In genomic region chr16:22189473-22190168, GRCh38 we compare ENCODE assay signal across 8 cellular contexts. TPM values are rescaled to one million over a fixed set of nuclear protein-coding genes. Genes with fewer than 3 reads are reported as not detected.
DNase-seq lines count a peak whose midpoint lies in the region; ATAC-seq lines count a peak whose summit lies in the region.

No MANE protein-coding gene starts in this region.

- peak overlapping the region; percentile 99 for H3K27ac ChIP-seq in naive thymus-derived CD4-positive, alpha-beta T cell (ENCODE audit: low read depth, low read length)

- no peaks in the 10 kb centered on the region for H3K36me3 Mint-ChIP-seq in IgD-negative memory B cell
- peaks cover 0 to 7% (median 0%) of the 10 kb centered on the region in 5 donors for H3K36me3 Mint-ChIP-seq in naive thymus-derived CD4-positive, alpha-beta T cell
- peaks cover 4% of the 10 kb centered on the region for H3K36me3 Mint-ChIP-seq in stimulated activated naive CD8-positive, alpha-beta T cell treated with anti-CD3 and anti-CD28 coated beads, Interleukin-15, Interleukin-2, amounts not matched to agents 100 ng/mL and 50 ng/mL, for 24 hours (ENCODE audit: low read depth)

- peak overlapping the region; percentile 97 to 99 (median 98) for H3K27ac Mint-ChIP-seq in IgD-negative memory B cell
- H3K27ac Mint-ChIP-seq in naive thymus-derived CD4-positive, alpha-beta T cell, result peak overlapping the region; percentile 98 to 100 (median 100)
- H3K27ac Mint-ChIP-seq in stimulated activated naive CD8-positive, alpha-beta T cell treated with anti-CD3 and anti-CD28 coated beads, Interleukin-15, Interleukin-2, amounts not matched to agents 100 ng/mL and 50 ng/mL, for 24 hours, result peak overlapping the region; percentile 100

- no peaks in the 10 kb centered on the region for H3K27me3 ChIP-seq in endocrine pancreas (ENCODE audit: control insufficient read depth, insufficient read depth, low read length)
- no peaks in the 10 kb centered on the region for H3K27me3 ChIP-seq in naive thymus-derived CD4-positive, alpha-beta T cell (ENCODE audit: control insufficient read depth in 2 of 2, insufficient read depth in 2 of 2, low read length in 2 of 2)

- H3K4me3 Mint-ChIP-seq in IgD-negative memory B cell, result peak overlapping the region; percentile 84 to 99 (median 97)
- peak overlapping the region; percentile 78 to 99 (median 95) for H3K4me3 Mint-ChIP-seq in naive thymus-derived CD4-positive, alpha-beta T cell
- H3K4me3 Mint-ChIP-seq in stimulated activated naive CD8-positive, alpha-beta T cell treated with anti-CD3 and anti-CD28 coated beads, Interleukin-15, Interleukin-2, amounts not matched to agents 100 ng/mL and 50 ng/mL, for 24 hours, result peak overlapping the region; percentile 89

- H3K36me3 ChIP-seq in endocrine pancreas (ENCODE audit: control insufficient read depth, insufficient read depth, low read length), result no peaks in the 10 kb centered on the region
- no peaks in the 10 kb centered on the region for H3K36me3 ChIP-seq in naive thymus-derived CD4-positive, alpha-beta T cell (ENCODE audit: control insufficient read depth in 2 of 3, insufficient read depth in 3 of 3, low read length in 3 of 3)

- POLR2A ChIA-PET in naive thymus-derived CD4-positive, alpha-beta T cell (lab: Charles Lee), result interaction anchor here (0.6 to 9.0 kb wide), 25 partner anchors 8 to 586 kb away, joined by 3 to 167 read pairs (median 6); partner anchors contain the start of genes EEF2K, MOSMO, POLR3E and UQCRC2

- no peaks in the 10 kb centered on the region for H3K27me3 Mint-ChIP-seq in IgD-negative memory B cell
- H3K27me3 Mint-ChIP-seq in naive thymus-derived CD4-positive, alpha-beta T cell, result no peaks in the 10 kb centered on the region
- H3K27me3 Mint-ChIP-seq in stimulated activated naive CD8-positive, alpha-beta T cell treated with anti-CD3 and anti-CD28 coated beads, Interleukin-15, Interleukin-2, amounts not matched to agents 100 ng/mL and 50 ng/mL, for 24 hours, result no peaks in the 10 kb centered on the region

- peaks cover 10% of the 10 kb centered on the region for H3K4me1 ChIP-seq in endocrine pancreas (ENCODE audit: control insufficient read depth, insufficient read depth, low read length)
- H3K4me1 ChIP-seq in naive thymus-derived CD4-positive, alpha-beta T cell (ENCODE audit: control insufficient read depth in 2 of 2, insufficient read depth in 2 of 2, low read length in 2 of 2), result peaks cover 35 to 49% of the 10 kb centered on the region in 2 donors

- intact Hi-C loops in naive thymus-derived CD4-positive, alpha-beta T cell (cut with micrococcal nuclease), result loop anchor here (1.0 to 5.0 kb wide), 17 partner anchors 17 to 1368 kb away; partner anchors contain the start of genes EEF2K (in 2 of the 2), METTL9 (in 2 of the 2), POLR3E (in 2 of the 2) and UQCRC2 (in 2 of the 2)

- H3K9me3 ChIP-seq in endocrine pancreas (ENCODE audit: control insufficient read depth, low read length), result no peaks in the 10 kb centered on the region
- no peaks in the 10 kb centered on the region for H3K9me3 ChIP-seq in naive thymus-derived CD4-positive, alpha-beta T cell (ENCODE audit: control insufficient read depth in 2 of 3, low read length in 3 of 3)

- peak overlapping the region; percentile 58 for H3K9ac ChIP-seq in endocrine pancreas (ENCODE audit: control insufficient read depth, insufficient read depth, low read length)

- DNase-seq in activated CD4-positive, CD25-positive, alpha-beta regulatory T cell (lab: John Stamatoyannopoulos, UW), result peak in 3 of 4 experiments; percentile 66 to 89 (median 83)
- no peak for DNase-seq in activated CD4-positive, CD25-positive, alpha-beta regulatory T cell treated with anti-CD3 and anti-CD28 coated beads, Interleukin-2, amount 50 U/mL, for 72 hours
- DNase-seq in activated CD4-positive, alpha-beta T cell treated with anti-CD3 and anti-CD28 coated beads, Interleukin-2, amount 50 U/mL, for 24 hours (ENCODE audit: low read depth in 1 of 2, low spot score in 1 of 2), result peak; percentile 78 to 84
- peak in 7 of 9 donors; percentile 90 to 98 (median 97) for DNase-seq in naive thymus-derived CD4-positive, alpha-beta T cell

- H3K4me1 Mint-ChIP-seq in IgD-negative memory B cell, result peaks cover 29 to 41% (median 29%) of the 10 kb centered on the region in 3 donors
- H3K4me1 Mint-ChIP-seq in naive thymus-derived CD4-positive, alpha-beta T cell, result peaks cover 32 to 61% (median 49%) of the 10 kb centered on the region in 7 donors
- H3K4me1 Mint-ChIP-seq in stimulated activated naive CD8-positive, alpha-beta T cell treated with anti-CD3 and anti-CD28 coated beads, Interleukin-15, Interleukin-2, amounts not matched to agents 100 ng/mL and 50 ng/mL, for 24 hours (ENCODE audit: low read depth), result peaks cover 64% of the 10 kb centered on the region

- H3K4me3 ChIP-seq in endocrine pancreas (ENCODE audit: control insufficient read depth, insufficient read depth, low read length), result peak overlapping the region; percentile 54
- H3K4me3 ChIP-seq in naive thymus-derived CD4-positive, alpha-beta T cell (ENCODE audit: low read length), result peak overlapping the region; percentile 69

- peaks cover 0 to 6% (median 0%) of the 10 kb centered on the region in 3 donors for H3K9me3 Mint-ChIP-seq in IgD-negative memory B cell
- H3K9me3 Mint-ChIP-seq in naive thymus-derived CD4-positive, alpha-beta T cell, result peaks cover 0 to 9% (median 4%) of the 10 kb centered on the region in 11 donors
- H3K9me3 Mint-ChIP-seq in stimulated activated naive CD8-positive, alpha-beta T cell treated with anti-CD3 and anti-CD28 coated beads, Interleukin-15, Interleukin-2, amounts not matched to agents 100 ng/mL and 50 ng/mL, for 24 hours, result peaks cover 8% of the 10 kb centered on the region

- ATAC-seq in naive thymus-derived CD4-positive, alpha-beta T cell, result peak; percentile 49
- no peak for ATAC-seq in GM19397 (IDR thresholded peaks at IDR 0.05; ENCODE audit: unreplicated experiment)

- CTCF ChIA-PET in naive thymus-derived CD4-positive, alpha-beta T cell (lab: Charles Lee), result interaction anchor here (0.7 to 2.6 kb wide), 12 partner anchors 16 to 247 kb away, joined by 3 to 31 read pairs (median 8); partner anchors contain the start of genes EEF2K, MOSMO and POLR3E

RNA-seq across cellular contexts. Expression of gene EEF2K, which starts 16.5 kb away (rescaled TPM):
- polyA plus RNA-seq in IgD-negative memory B cell, result 2.2 TPM
- total RNA-seq in naive thymus-derived CD4-positive, alpha-beta T cell, result 10 to 100 TPM; 15.3 to 27.9 (median 21.8) TPM
- 1 to 10 TPM; 1.9 to 3.1 TPM for polyA plus RNA-seq in naive thymus-derived CD4-positive, alpha-beta T cell

RNA-seq across cellular contexts. Expression of gene SDR42E2, which starts 27.3 kb away (rescaled TPM):
- 0.20 TPM for polyA plus RNA-seq in IgD-negative memory B cell
- 1 to 10 TPM in 2 of 5 experiments, under 1 TPM in 2, not detected in 1; 0.67 to 1.6 (median 1.0) TPM for total RNA-seq in naive thymus-derived CD4-positive, alpha-beta T cell
- polyA plus RNA-seq in naive thymus-derived CD4-positive, alpha-beta T cell, result under 1 TPM; 0.07 to 0.48 TPM
